ENCODE assay signal across 8 cellular contexts in the genomic region with DNA sequence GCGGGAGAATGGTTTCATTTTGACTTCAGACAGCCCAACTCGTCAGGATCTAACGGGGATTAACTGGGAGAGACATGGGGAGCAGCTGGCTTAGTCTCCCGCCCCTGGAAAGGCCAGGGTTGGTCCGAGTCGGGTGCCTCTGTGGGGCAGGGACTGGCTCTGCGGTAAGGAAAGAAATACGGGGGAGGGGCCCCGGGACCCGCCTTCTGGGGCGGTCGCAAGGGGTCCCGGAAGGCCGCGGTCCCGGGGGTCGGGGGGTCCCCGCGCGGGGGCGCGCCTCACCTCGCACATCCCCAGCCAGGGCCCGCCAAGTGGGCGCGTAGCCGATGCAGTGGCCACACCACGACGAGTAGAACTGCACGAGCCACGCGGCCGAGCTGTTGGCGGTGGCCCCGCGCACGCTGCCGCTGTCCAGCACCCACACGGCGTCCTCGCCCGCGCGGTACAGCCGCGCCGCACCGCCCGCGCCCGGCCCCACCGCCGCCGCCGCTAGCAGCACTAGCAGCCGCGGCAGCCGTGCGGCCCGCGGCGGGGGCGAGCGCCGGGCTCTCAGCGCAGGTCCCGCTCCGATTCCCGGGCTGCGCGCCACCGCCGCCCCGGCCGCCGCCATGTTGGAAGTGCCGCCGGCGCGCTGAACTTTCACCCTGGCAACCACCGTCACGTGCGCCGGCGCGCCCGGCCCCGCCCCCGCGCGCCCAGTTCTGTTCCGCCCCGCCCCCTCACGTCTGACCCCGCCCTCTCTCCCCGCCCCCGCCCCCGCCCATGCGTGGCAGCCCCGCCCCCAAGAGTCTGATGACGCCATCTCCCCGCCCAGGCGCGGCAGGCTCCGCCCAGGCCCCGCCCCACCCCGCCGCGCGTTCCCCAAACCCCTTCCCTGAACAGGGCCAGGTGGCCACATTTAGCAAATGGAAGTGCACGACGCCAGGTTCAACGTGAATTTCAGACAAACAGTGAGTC. TPM values are rescaled to one million over a fixed set of nuclear protein-coding genes. Genes with fewer than 3 reads are reported as not detected.
DNase-seq lines count a peak whose midpoint lies in the region; ATAC-seq and TF ChIP-seq lines count a peak whose summit lies in the region.

Gene QSOX2, minus strand, starts transcription at position 619 of the 957 bp plus-strand sequence. Its CDS starts 9 bp downstream, at position 610.

- in situ Hi-C loops in GM13977 (cut with MboI; ENCODE audit: low pct_unique_long_range_greater_than_20kb, low sequenced_read_pairs, unreplicated experiment) = no loop called here

- DNase-seq in GM13977 (ENCODE audit: low spot score) (peak; percentile 96), NCI-H345 treated with DMSO at 0.1 percent for 48 hours (lab: John Stamatoyannopoulos, UW; ENCODE audit: unreplicated experiment) (peak; percentile 64), chondrocyte (ENCODE audit: low spot score) (no peak), kidney glomerular epithelial cell (lab: John Stamatoyannopoulos, UW) (peak; percentile 34)
- peak; percentile 94 for DNase-seq in activated CD4-positive, alpha-beta T cell treated with anti-CD3 and anti-CD28 coated beads for 36 hours
- DNase-seq in stimulated activated CD4-positive, alpha-beta T cell treated with anti-CD3 and anti-CD28 coated beads, Interleukin-15, amount 100 ng/mL, for 48 hours (ENCODE audit: low read depth in 2 of 2) = peak; percentile 69 to 77

- no peaks in the 10 kb centered on the region for H3K27me3 Mint-ChIP-seq in activated CD4-positive, alpha-beta T cell treated with anti-CD3 and anti-CD28 coated beads for 36 hours
- no peaks in the 10 kb centered on the region for H3K27me3 Mint-ChIP-seq in chondrocyte (ENCODE audit: low read depth)

- no peak for TF ChIP-seq CTCF in GM13977 (IDR thresholded peaks at IDR 0.05; ENCODE audit: extremely low read depth, insufficient read depth, missing control alignments)
- TF ChIP-seq CTCF in chondrocyte (IDR thresholded peaks at IDR 0.05) = no peak

- H3K27ac Mint-ChIP-seq in activated CD4-positive, alpha-beta T cell treated with anti-CD3 and anti-CD28 coated beads for 36 hours = peak within 1 kb of the TSS; percentile 95
- peak within 1 kb of the TSS; percentile 77 for H3K27ac Mint-ChIP-seq in chondrocyte (ENCODE audit: unreplicated experiment)

- peaks cover 28% of the 10 kb centered on the region for H3K4me1 Mint-ChIP-seq in activated CD4-positive, alpha-beta T cell treated with anti-CD3 and anti-CD28 coated beads for 36 hours
- peaks cover 24% of the 10 kb centered on the region for H3K4me1 Mint-ChIP-seq in chondrocyte (ENCODE audit: low read depth)

- peaks cover 11% of the 10 kb centered on the region for H3K36me3 Mint-ChIP-seq in activated CD4-positive, alpha-beta T cell treated with anti-CD3 and anti-CD28 coated beads for 36 hours (ENCODE audit: low read depth)
- no peaks in the 10 kb centered on the region for H3K36me3 Mint-ChIP-seq in chondrocyte (ENCODE audit: low read depth)

- peak within 1 kb of the TSS; percentile 85 for H3K4me3 Mint-ChIP-seq in activated CD4-positive, alpha-beta T cell treated with anti-CD3 and anti-CD28 coated beads for 36 hours
- H3K4me3 Mint-ChIP-seq in chondrocyte (ENCODE audit: unreplicated experiment) = peak within 1 kb of the TSS; percentile 80

- H3K9me3 Mint-ChIP-seq in activated CD4-positive, alpha-beta T cell treated with anti-CD3 and anti-CD28 coated beads for 36 hours (ENCODE audit: low read depth) = no peaks in the 10 kb centered on the region
- no peaks in the 10 kb centered on the region for H3K9me3 Mint-ChIP-seq in chondrocyte (ENCODE audit: low read depth)

- intact Hi-C loops in activated CD4-positive, alpha-beta T cell treated with anti-CD3 and anti-CD28 coated beads for 36 hours (cut with DNase I, micrococcal nuclease) = loop anchor here (1.0 to 10.0 kb wide), 14 partner anchors 13 to 1209 kb away; partner anchors contain the start of genes CAMSAP1 (in 1 of the 2), CCDC183 (in 1 of the 2), DNLZ (in 1 of the 2) and INPP5E (in 1 of the 2)

- peak; percentile 46 for ATAC-seq in HG03039 (IDR thresholded peaks at IDR 0.05; ENCODE audit: unreplicated experiment)
- ATAC-seq in activated CD4-positive, alpha-beta T cell treated with anti-CD3 and anti-CD28 coated beads for 36 hours = peak; percentile 61
- ATAC-seq in GM21515 (IDR thresholded peaks at IDR 0.05; ENCODE audit: unreplicated experiment) = no peak

- CTCF ChIA-PET in activated CD4-positive, alpha-beta T cell treated with anti-CD3 and anti-CD28 coated beads for 36 hours (lab: Charles Lee) = interaction anchor here (0.8 to 1.0 kb wide), 2 partner anchors 17 to 22 kb away, joined by 3 to 4 read pairs; no protein-coding TSS in a partner anchor

- POLR2A ChIA-PET in activated CD4-positive, alpha-beta T cell treated with anti-CD3 and anti-CD28 coated beads for 36 hours (lab: Charles Lee) = no interaction called here

RNA-seq across cellular contexts. Expression of gene QSOX2, which starts in this region (rescaled TPM):
- 10 to 100 TPM; 18.1 to 21.2 TPM for total RNA-seq in activated CD4-positive, alpha-beta T cell treated with anti-CD3 and anti-CD28 coated beads for 36 hours
- 14.3 to 17.1 TPM (median 15.3 TPM) in 3 replicates for total RNA-seq in chondrocyte
